26 cellular contexts compared by ENCODE assay signal in the genomic region with DNA sequence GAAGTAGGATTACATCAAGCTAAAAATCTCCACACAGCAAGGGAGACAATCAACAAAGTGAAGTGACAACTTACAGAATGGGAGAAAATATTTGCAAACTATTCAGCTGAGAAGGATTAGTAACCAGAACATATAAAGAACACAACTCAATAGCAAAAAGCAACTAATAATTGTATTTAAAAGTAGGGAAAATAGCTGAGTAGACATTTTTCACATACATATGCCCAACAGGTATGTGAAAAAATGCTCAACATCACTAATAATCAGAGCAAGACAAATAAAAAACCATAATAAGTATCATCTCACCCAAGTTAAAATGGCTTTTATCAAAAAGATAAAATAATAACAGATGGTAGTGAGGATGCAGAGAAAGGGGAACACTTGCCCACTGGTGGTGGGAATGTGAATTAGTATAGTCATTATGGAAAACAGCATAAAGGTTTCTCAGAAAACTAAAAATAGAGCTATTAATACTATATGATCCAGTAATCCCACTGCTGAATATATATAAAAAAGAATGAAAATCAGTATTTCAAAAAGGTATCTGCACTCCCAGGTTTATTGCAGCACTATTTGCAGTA.
DNase-seq lines count a peak whose midpoint lies in the region; ATAC-seq, FAIRE-seq and TF ChIP-seq lines count a peak whose summit lies in the region.
"Had no signal": no experiment of that assay in that cellular context is flagged by ENCODE, and none has a peak within 500 bp of the region (broad histone marks: within the 10 kb centered on the region; RNA-seq: fewer than 3 reads in every experiment).

No MANE protein-coding gene starts in this region.

- CTCF ChIA-PET in A549 (lab: Yijun Ruan, JAX) = no interaction called here

- no peak overlapping the region for H3K27ac ChIP-seq in A549
- no peak overlapping the region for H3K27ac ChIP-seq in esophagus muscularis mucosa (replicated peaks in 1 of 4)
- H3K27ac ChIP-seq: RWPE1, SK-N-MC had no signal

- ATAC-seq in A549 = no peak
- ATAC-seq in HG03378 (IDR thresholded peaks at IDR 0.05; ENCODE audit: unreplicated experiment) = no peak
- no peak for ATAC-seq in GM19452 (IDR thresholded peaks at IDR 0.05; ENCODE audit: unreplicated experiment)
- ATAC-seq: GM12878 had no signal

- no peak overlapping the region for H3K4me2 ChIP-seq in A549

- H3K4me1 ChIP-seq in A549 = no peaks in the 10 kb centered on the region
- H3K4me1 ChIP-seq in esophagus muscularis mucosa = peaks cover 0 to 19% (median 0%) of the 10 kb centered on the region in 4 donors
- H3K4me1 ChIP-seq: HAP-1 had no signal

- no peak for FAIRE-seq in A549 (lab: Jason Lieb, UNC)
- FAIRE-seq: A204.1, GM12878, HTR-8/SVneo had no signal

- no peak for TF ChIP-seq RAD21 in A549 (conservative IDR thresholded peaks at IDR 0.05 in 1 of 2, IDR thresholded peaks at IDR 0.05 in 1 of 2)

- POLR2A ChIA-PET in A549 (lab: Yijun Ruan, JAX) = no interaction called here

- H3K4me3 ChIP-seq in A549 (no peak overlapping the region), esophagus muscularis mucosa (no peak overlapping the region)
- H3K4me3 ChIP-seq: GM12878, HAP-1, MG63, SK-N-MC had no signal

- H3K27me3 ChIP-seq in esophagus muscularis mucosa = no peaks in the 10 kb centered on the region
- H3K27me3 ChIP-seq: MG63 had no signal

- H3K4me1 Mint-ChIP-seq in HFFc6 (ENCODE audit: low read depth) (no peaks in the 10 kb centered on the region), chondrocyte (ENCODE audit: low read depth) (peaks cover 7% of the 10 kb centered on the region), glutamatergic neuron (ENCODE audit: low read depth, unreplicated experiment) (peaks cover 9% of the 10 kb centered on the region)

- no peaks in the 10 kb centered on the region for H3K36me3 ChIP-seq in esophagus muscularis mucosa
- H3K36me3 ChIP-seq: HAP-1, MG63 had no signal

- TF ChIP-seq EP300 in A549 (IDR thresholded peaks at IDR 0.05) (no peak), esophagus muscularis mucosa (IDR thresholded peaks at IDR 0.05) (no peak)

- H3K27ac Mint-ChIP-seq in HFFc6 = no peak overlapping the region
- H3K27ac Mint-ChIP-seq in chondrocyte (ENCODE audit: unreplicated experiment) = no peak overlapping the region
- H3K27ac Mint-ChIP-seq in glutamatergic neuron (ENCODE audit: unreplicated experiment) = no peak overlapping the region
- H3K27ac Mint-ChIP-seq: CD4-positive, alpha-beta T cell had no signal

- intact Hi-C loops in esophagus muscularis mucosa (cut with DNase I) = no loop called here

- H3K4me3 Mint-ChIP-seq in HFFc6 (no peak overlapping the region), chondrocyte (ENCODE audit: unreplicated experiment) (no peak overlapping the region), glutamatergic neuron (ENCODE audit: unreplicated experiment) (no peak overlapping the region)
- H3K4me3 Mint-ChIP-seq: CD4-positive, alpha-beta T cell had no signal

- DNase-seq in A549 (ENCODE audit: low read depth in 1 of 2, low spot score in 1 of 2) (no peak), HFFc6 (no peak), chondrocyte (ENCODE audit: low spot score) (no peak), glutamatergic neuron (no peak), esophagus muscularis mucosa (ENCODE audit: extremely low spot score) (no peak), T-helper 1 cell (no peak)
- DNase-seq: CD4-positive, alpha-beta T cell; COR-L47; DND-41; MG63; NCI-H1092; NCI-H1436; NCI-H187 treated with DMSO at 0.1 percent for 48 hours; NCI-H2107; NCI-H2227 treated with DMSO at 0.1 percent for 48 hours; NCI-H510A; NCI-H748 treated with DMSO at 0.1 percent for 48 hours; SHP77 treated with DMSO at 0.1 percent for 48 hours had no signal

- H3K9me3 Mint-ChIP-seq in HFFc6 (peaks cover 14% of the 10 kb centered on the region), chondrocyte (ENCODE audit: low read depth) (peaks cover 15% of the 10 kb centered on the region), glutamatergic neuron (ENCODE audit: unreplicated experiment) (peaks cover 3% of the 10 kb centered on the region)
- H3K9me3 Mint-ChIP-seq: CD4-positive, alpha-beta T cell had no signal

- TF ChIP-seq POLR2A in A549 (IDR thresholded peaks at IDR 0.05; ENCODE audit: low read length) = no peak
- TF ChIP-seq POLR2A in esophagus muscularis mucosa (IDR thresholded peaks at IDR 0.05; ENCODE audit: low read depth) = no peak

- H3K36me3 Mint-ChIP-seq in HFFc6 (ENCODE audit: low read depth) (no peaks in the 10 kb centered on the region), chondrocyte (ENCODE audit: low read depth) (no peaks in the 10 kb centered on the region), glutamatergic neuron (ENCODE audit: unreplicated experiment) (no peaks in the 10 kb centered on the region)

- H3K27me3 Mint-ChIP-seq in HFFc6 (ENCODE audit: insufficient read depth) = peaks cover 2% of the 10 kb centered on the region; the same call in 1 of the 2 replicates
- H3K27me3 Mint-ChIP-seq in chondrocyte (ENCODE audit: low read depth) = no peaks in the 10 kb centered on the region
- peaks cover 6% of the 10 kb centered on the region for H3K27me3 Mint-ChIP-seq in glutamatergic neuron (ENCODE audit: unreplicated experiment)
- H3K27me3 Mint-ChIP-seq: CD4-positive, alpha-beta T cell had no signal

- H3K9me3 ChIP-seq in A549 = no peaks in the 10 kb centered on the region
- H3K9me3 ChIP-seq in esophagus muscularis mucosa = no peaks in the 10 kb centered on the region
- H3K9me3 ChIP-seq: HAP-1, MG63 had no signal

- no peak for TF ChIP-seq CTCF in A549 (IDR thresholded peaks at IDR 0.05)
- TF ChIP-seq CTCF in HFFc6 (IDR thresholded peaks at IDR 0.05) = peak; percentile 38
- peak; percentile 55 for TF ChIP-seq CTCF in chondrocyte (IDR thresholded peaks at IDR 0.05)
- peak; percentile 18 for TF ChIP-seq CTCF in glutamatergic neuron (IDR thresholded peaks at IDR 0.05; ENCODE audit: partially characterized antibody, unreplicated experiment)
- no peak for TF ChIP-seq CTCF in esophagus muscularis mucosa (IDR thresholded peaks at IDR 0.05)

TF ChIP-seq in A549, 52 proteins besides CTCF, POLR2A, EP300 and RAD21:
- TF ChIP-seq JUNB (IDR thresholded peaks at IDR 0.05) (no peak), HOXA7 (CRISPR knock-in tag; IDR thresholded peaks at IDR 0.05) (no peak), EHMT2 (IDR thresholded peaks at IDR 0.05; ENCODE audit: low read depth) (no peak), MAFK (IDR thresholded peaks at IDR 0.05; ENCODE audit: partially characterized antibody) (peak; percentile 94), KDM1A (IDR thresholded peaks at IDR 0.05; ENCODE audit: low read depth) (no peak), RARB (CRISPR knock-in tag; IDR thresholded peaks at IDR 0.05) (no peak), FOSL2 (IDR thresholded peaks at IDR 0.05) (no peak), FOSL2 (CRISPR knock-in tag; IDR thresholded peaks at IDR 0.05) (no peak)
- TF ChIP-seq, protein P1, sequence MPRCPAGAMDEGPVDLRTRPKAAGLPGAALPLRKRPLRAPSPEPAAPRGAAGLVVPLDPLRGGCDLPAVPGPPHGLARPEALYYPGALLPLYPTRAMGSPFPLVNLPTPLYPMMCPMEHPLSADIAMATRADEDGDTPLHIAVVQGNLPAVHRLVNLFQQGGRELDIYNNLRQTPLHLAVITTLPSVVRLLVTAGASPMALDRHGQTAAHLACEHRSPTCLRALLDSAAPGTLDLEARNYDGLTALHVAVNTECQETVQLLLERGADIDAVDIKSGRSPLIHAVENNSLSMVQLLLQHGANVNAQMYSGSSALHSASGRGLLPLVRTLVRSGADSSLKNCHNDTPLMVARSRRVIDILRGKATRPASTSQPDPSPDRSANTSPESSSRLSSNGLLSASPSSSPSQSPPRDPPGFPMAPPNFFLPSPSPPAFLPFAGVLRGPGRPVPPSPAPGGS (IDR thresholded peaks at IDR 0.05) = no peak

Comparison
In these comparisons a context has a peak if more than half of its experiments do, and no peak if none do; other contexts are left out.
1. CTCF ChIP-seq: peak in HFFc6 (single experiment), chondrocyte (single experiment) and glutamatergic neuron (single experiment); none in A549 (single experiment) and esophagus muscularis mucosa (0 of 3).